8 cellular contexts compared by ENCODE assay signal in the genomic region with DNA sequence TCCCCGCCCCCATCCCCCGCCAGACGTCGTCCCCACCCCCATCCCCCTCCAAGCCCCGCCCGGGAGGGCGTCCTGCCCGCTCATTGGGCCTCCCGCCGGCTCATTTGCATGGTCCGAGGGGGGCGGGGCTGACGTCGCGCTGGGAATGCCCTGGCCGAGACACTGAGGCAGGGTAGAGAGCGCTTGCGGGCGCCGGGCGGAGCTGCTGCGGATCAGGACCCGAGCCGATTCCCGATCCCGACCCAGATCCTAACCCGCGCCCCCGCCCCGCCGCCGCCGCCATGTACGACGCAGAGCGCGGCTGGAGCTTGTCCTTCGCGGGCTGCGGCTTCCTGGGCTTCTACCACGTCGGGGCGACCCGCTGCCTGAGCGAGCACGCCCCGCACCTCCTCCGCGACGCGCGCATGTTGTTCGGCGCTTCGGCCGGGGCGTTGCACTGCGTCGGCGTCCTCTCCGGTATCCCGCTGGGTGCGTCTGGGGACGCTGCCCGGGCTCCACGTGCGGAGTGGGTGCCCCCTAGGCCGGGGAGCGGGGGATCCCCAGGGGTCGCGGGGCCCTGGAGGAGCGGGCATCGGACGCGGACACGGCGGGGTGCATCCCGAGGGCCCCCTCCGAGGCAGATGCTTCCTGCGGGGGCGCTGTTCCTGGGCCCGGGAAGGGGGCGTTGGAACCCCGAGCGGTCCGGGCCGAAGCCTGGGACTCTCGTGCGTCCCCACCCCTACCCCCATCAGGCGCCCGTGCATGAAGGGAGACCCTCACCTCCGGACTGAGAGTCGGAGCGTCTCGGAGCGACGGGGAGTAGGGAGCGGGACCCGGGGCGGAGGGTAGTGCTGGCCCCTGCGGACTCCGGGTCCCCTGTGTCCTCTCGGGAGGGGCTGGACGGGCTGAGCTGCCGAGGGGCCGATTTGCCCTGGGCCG. TPM values are rescaled to one million over a fixed set of nuclear protein-coding genes. Genes with fewer than 3 reads are reported as not detected.
DNase-seq lines count a peak whose midpoint lies in the region; ATAC-seq and TF ChIP-seq lines count a peak whose summit lies in the region.

A gene with protein sequence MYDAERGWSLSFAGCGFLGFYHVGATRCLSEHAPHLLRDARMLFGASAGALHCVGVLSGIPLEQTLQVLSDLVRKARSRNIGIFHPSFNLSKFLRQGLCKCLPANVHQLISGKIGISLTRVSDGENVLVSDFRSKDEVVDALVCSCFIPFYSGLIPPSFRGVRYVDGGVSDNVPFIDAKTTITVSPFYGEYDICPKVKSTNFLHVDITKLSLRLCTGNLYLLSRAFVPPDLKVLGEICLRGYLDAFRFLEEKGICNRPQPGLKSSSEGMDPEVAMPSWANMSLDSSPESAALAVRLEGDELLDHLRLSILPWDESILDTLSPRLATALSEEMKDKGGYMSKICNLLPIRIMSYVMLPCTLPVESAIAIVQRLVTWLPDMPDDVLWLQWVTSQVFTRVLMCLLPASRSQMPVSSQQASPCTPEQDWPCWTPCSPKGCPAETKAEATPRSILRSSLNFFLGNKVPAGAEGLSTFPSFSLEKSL (plus strand): TSS at position 175 of the 918 bp plus-strand sequence. CDS start 107 bp downstream, at position 282.

- DNase-seq in AG09319 (ENCODE audit: extremely low read depth, low read depth) (peak; percentile 57), HEK293T (ENCODE audit: extremely low spot score) (peak; percentile 96), NCI-H82 (lab: John Stamatoyannopoulos, UW) (peak; percentile 93), lung microvascular endothelial cell (ENCODE audit: low read depth in 2 of 2) (peak; percentile 82 to 88)
- DNase-seq in activated CD8-positive, alpha-beta memory T cell treated with anti-CD3 and anti-CD28 coated beads for 4 hours (ENCODE audit: low read depth in 2 of 2): peak; percentile 40 to 61
- DNase-seq in effector CD8-positive, alpha-beta T cell (lab: John Stamatoyannopoulos, UW): peak; percentile 72
- DNase-seq in stimulated activated CD4-positive, alpha-beta T cell treated with anti-CD3 and anti-CD28 coated beads, Interleukin-4, amount 100 ng/mL, for 4 hours: peak; percentile 79

- peak; percentile 16 for TF ChIP-seq CTCF in AG09319 (IDR thresholded peaks at IDR 0.05; ENCODE audit: low read depth, low read length)

- POLR2A ChIA-PET in HEK293T (lab: Yijun Ruan, JAX): interaction anchor here (0.6 to 1.1 kb wide), 11 partner anchors 9 to 776 kb away, joined by 3 to 7 read pairs (median 4); a partner anchor contains a TSS

- CTCF ChIA-PET in HEK293T (lab: Yijun Ruan, JAX): interaction anchor here (0.7 to 1.0 kb wide), 4 partner anchors 17 to 41 kb away, joined by 3 to 4 read pairs (median 3); no protein-coding TSS in a partner anchor

- no peak for ATAC-seq in HG02852 (IDR thresholded peaks at IDR 0.05; ENCODE audit: unreplicated experiment)

TF ChIP-seq in HEK293T, 16 proteins besides CTCF, POLR2A, EP300 and RAD21:
- TF ChIP-seq TARDBP (IDR thresholded peaks at IDR 0.05) (no peak), ARNT (IDR thresholded peaks at IDR 0.05) (no peak), FOXM1 (IDR thresholded peaks at IDR 0.05; ENCODE audit: borderline replicate concordance) (no peak), L3MBTL2 (conservative IDR thresholded peaks at IDR 0.05) (peak; percentile 87), LEF1 (IDR thresholded peaks at IDR 0.05; ENCODE audit: borderline replicate concordance) (no peak), ZNF384 (IDR thresholded peaks at IDR 0.05) (no peak), BHLHE40 (IDR thresholded peaks at IDR 0.05; ENCODE audit: borderline replicate concordance) (no peak), NFRKB (IDR thresholded peaks at IDR 0.05) (no peak), CTBP1 (IDR thresholded peaks at IDR 0.05; ENCODE audit: borderline replicate concordance) (peak; percentile 28; the same call in 1 of the 2 replicates)
- TF ChIP-seq, protein P1, sequence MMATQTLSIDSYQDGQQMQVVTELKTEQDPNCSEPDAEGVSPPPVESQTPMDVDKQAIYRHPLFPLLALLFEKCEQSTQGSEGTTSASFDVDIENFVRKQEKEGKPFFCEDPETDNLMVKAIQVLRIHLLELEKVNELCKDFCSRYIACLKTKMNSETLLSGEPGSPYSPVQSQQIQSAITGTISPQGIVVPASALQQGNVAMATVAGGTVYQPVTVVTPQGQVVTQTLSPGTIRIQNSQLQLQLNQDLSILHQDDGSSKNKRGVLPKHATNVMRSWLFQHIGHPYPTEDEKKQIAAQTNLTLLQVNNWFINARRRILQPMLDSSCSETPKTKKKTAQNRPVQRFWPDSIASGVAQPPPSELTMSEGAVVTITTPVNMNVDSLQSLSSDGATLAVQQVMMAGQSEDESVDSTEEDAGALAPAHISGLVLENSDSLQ (IDR thresholded peaks at IDR 0.05): no peak
TF ChIP-seq in HEK293T: peak in this region for 2.

RNA-seq across cellular contexts. Expression of the gene that starts here (rescaled TPM):
- 0.60 and 1.1 TPM in 2 replicates for total RNA-seq in lung microvascular endothelial cell
